6 cellular contexts compared by ENCODE assay signal in the genomic region with DNA sequence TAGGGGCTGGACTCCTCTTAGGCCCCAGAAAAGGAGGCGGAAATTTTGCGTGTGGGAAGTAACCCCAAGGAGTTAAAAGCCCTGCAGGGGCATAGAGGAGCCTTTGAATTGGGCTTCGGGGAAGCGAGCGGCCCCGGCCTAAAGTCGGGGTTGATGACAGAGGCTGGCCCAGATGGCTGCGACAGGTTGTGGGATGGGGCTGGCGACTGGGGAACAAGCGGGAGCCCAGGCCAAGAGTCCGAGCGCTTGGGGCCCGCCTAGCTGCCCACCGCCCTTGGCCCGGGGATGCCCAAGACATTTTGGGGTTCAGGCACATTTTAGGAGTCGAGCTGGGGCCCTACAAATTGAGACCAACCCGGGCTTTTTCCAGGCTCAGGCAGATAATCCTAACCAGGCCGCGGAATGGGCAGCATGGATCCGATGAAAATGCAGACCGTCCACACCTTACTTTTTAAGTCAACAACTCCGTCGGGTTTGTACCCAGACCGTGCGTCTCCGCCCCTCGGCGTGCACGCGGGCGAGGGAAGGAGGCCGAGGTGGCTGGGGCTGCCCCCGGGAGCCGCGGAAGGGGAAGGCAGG. TPM values are rescaled to one million over a fixed set of nuclear protein-coding genes. Genes with fewer than 3 reads are reported as not detected.
DNase-seq lines count a peak whose midpoint lies in the region; ATAC-seq, FAIRE-seq and TF ChIP-seq lines count a peak whose summit lies in the region.

No MANE protein-coding gene starts in this region.

- H3K4me1 ChIP-seq in BLaER1: peaks cover 69% of the 10 kb centered on the region
- H3K4me1 ChIP-seq in HepG2 (ENCODE audit: insufficient read depth, low read length): peaks cover 65% of the 10 kb centered on the region

- H3K4me2 ChIP-seq in BLaER1 (peak overlapping the region; percentile 99), HepG2 (ENCODE audit: low read depth, low read length) (peak overlapping the region; percentile 95)

- in situ Hi-C loops in HepG2 (cut with HindIII; ENCODE audit: extremely low pct_ligation_motif_present, low pct_unique_long_range_greater_than_20kb): no loop called here

- FAIRE-seq in HepG2 (lab: Jason Lieb, UNC): no peak

- no peak for TF ChIP-seq POLR2A in HepG2 (IDR thresholded peaks at IDR 0.05; ENCODE audit: insufficient read depth in 1 of 2, low read depth in 2 of 2, low read length in 2 of 2)

- CTCF ChIA-PET in HepG2 (lab: Yijun Ruan, JAX; ENCODE audit: low intra/inter-chr PET ratio, low total read pairs): no interaction called here

- H2AFZ ChIP-seq in HepG2 (ENCODE audit: low read length): no peak overlapping the region

- H4K20me1 ChIP-seq in BLaER1 (no peaks in the 10 kb centered on the region), HepG2 (ENCODE audit: insufficient read depth, low read length) (peaks cover 41% of the 10 kb centered on the region)

- no peak for TF ChIP-seq RAD21 in HepG2 (CRISPR knock-in tag; IDR thresholded peaks at IDR 0.05)

- H3K9me3 ChIP-seq in BLaER1: peaks cover 6% of the 10 kb centered on the region
- H3K9me3 ChIP-seq in HepG2 (ENCODE audit: low read length): no peaks in the 10 kb centered on the region

- H3K27ac ChIP-seq in BLaER1 (peak overlapping the region; percentile 93), VCaP (peak overlapping the region; percentile 93), HepG2 (ENCODE audit: extremely low read length, insufficient read depth, low read length) (peak overlapping the region; percentile 91)

- WGBS in HepG2 (ENCODE audit: low lambda C conversion rate): under 1% methylated on average over 34 of the region's 35 CpGs

- peak overlapping the region; percentile 75; the same call in 1 of the 2 replicates for H3K4me3 ChIP-seq in BLaER1
- peak overlapping the region; percentile 76 to 94 (median 93) for H3K4me3 ChIP-seq in HepG2 (replicated peaks in 1 of 3; ENCODE audit: insufficient read depth in 1 of 3, low read depth in 2 of 3, low read length in 3 of 3)

- intact Hi-C loops in HepG2 (cut with micrococcal nuclease; ENCODE audit: unreplicated experiment): loop anchor here (2.0 kb wide), 1 partner anchor 60 kb away; no protein-coding TSS in a partner anchor

- no peaks in the 10 kb centered on the region for H3K36me3 ChIP-seq in BLaER1
- H3K36me3 ChIP-seq in HepG2 (replicated peaks in 1 of 2; ENCODE audit: control insufficient read depth in 1 of 2, insufficient read depth in 2 of 2, low read length in 2 of 2): peaks cover 16 to 33% of the 10 kb centered on the region in 2 experiments

- TF ChIP-seq CTCF in VCaP (conservative IDR thresholded peaks at IDR 0.05) (no peak), HepG2 (CRISPR knock-in tag; IDR thresholded peaks at IDR 0.05) (no peak)

- H3K27me3 ChIP-seq in BLaER1 (peaks cover 23% of the 10 kb centered on the region), HepG2 (ENCODE audit: control insufficient read depth in 1 of 2, insufficient read depth in 2 of 2, low read length in 2 of 2) (no peaks in the 10 kb centered on the region; a peak in 1 of 5 replicates)

- H3K9ac ChIP-seq in BLaER1: peak overlapping the region; percentile 84
- H3K9ac ChIP-seq in HepG2 (ENCODE audit: insufficient read depth, low read depth, low read length): peak overlapping the region; percentile 91

- POLR2A ChIA-PET in HepG2 (lab: Yijun Ruan, JAX): interaction anchor here (1.1 to 11.6 kb wide), 9 partner anchors 13 to 62 kb away, joined by 4 to 342 read pairs (median 19); partner anchors contain the start of genes C2orf81, CCDC142, INO80B and MRPL53

- ATAC-seq in HepG2: peak; percentile 30
- no peak for ATAC-seq in HG03378 (IDR thresholded peaks at IDR 0.05; ENCODE audit: unreplicated experiment)
- ATAC-seq in GM21360 (IDR thresholded peaks at IDR 0.05; ENCODE audit: unreplicated experiment): no peak

- TF ChIP-seq EP300 in HepG2 (IDR thresholded peaks at IDR 0.05; ENCODE audit: low read depth in 2 of 2, low read length in 2 of 2) (no peak), HepG2 (CRISPR knock-in tag; IDR thresholded peaks at IDR 0.05; ENCODE audit: borderline replicate concordance) (no peak)

- peaks cover 57% of the 10 kb centered on the region for H3K79me2 ChIP-seq in HepG2 (ENCODE audit: insufficient read depth, low read length)

- no TSS peak for BruUV-seq in HepG2 (replicated peaks; lab: Mats Ljungman, UMichigan)

- DNase-seq in HepG2 (ENCODE audit: low spot score): no peak
- DNase-seq in OCI-M1 (lab: John Stamatoyannopoulos, UW): no peak

RNA-seq across cellular contexts. Expression of gene RTKN, which starts 0.5 kb away (rescaled TPM):
- 107 and 159 TPM in 2 replicates for total RNA-seq in HepG2 (2016; rRNA removed; fragmentation: Illumina TruSeq; extraction: Trizol)
- 32.3 and 32.8 TPM in 2 replicates for total RNA-seq in HepG2 (2016; cell fraction: cytosol; rRNA removed; fragmentation: Illumina TruSeq; extraction: Trizol; ENCODE audit: low read depth)
- 92.8 and 167 TPM in 2 replicates for total RNA-seq in HepG2 (2016; cell fraction: insoluble cytoplasmic fraction; rRNA removed; fragmentation: Illumina TruSeq; extraction: Trizol)
- total RNA-seq in HepG2 (2016; cell fraction: membrane; rRNA removed; fragmentation: Illumina TruSeq; extraction: Trizol): 71.3 and 83.2 TPM in 2 replicates
- 134 and 147 TPM in 2 replicates for total RNA-seq in HepG2 (2016; cell fraction: nucleus; rRNA removed; fragmentation: Illumina TruSeq; extraction: Trizol)
- 166 and 187 TPM in 2 replicates for polyA plus RNA-seq in HepG2 (2011; rRNA removed)
- 105 and 146 TPM in 2 replicates for polyA plus RNA-seq in HepG2 (2011; cell fraction: cytosol; rRNA removed)
- polyA plus RNA-seq in HepG2 (2011; cell fraction: nucleus; rRNA removed): 693 and 745 TPM in 2 replicates
- polyA plus RNA-seq in HepG2 (2012): 111 and 123 TPM in 2 replicates
- polyA plus RNA-seq in HepG2 (2016; cell fraction: cytosol; fragmentation: Illumina TruSeq; extraction: Trizol; ENCODE audit: low read depth): 19.8 and 20.3 TPM in 2 replicates
- polyA plus RNA-seq in HepG2 (2016; cell fraction: insoluble cytoplasmic fraction; fragmentation: Illumina TruSeq; extraction: Trizol; ENCODE audit: low read depth): 106 and 117 TPM in 2 replicates
- polyA plus RNA-seq in HepG2 (2016; cell fraction: membrane; fragmentation: Illumina TruSeq; extraction: Trizol; ENCODE audit: low read depth): 48.0 and 54.9 TPM in 2 replicates
- 311 and 321 TPM in 2 replicates for polyA plus RNA-seq in HepG2 (2016; cell fraction: nucleus; fragmentation: Illumina TruSeq; extraction: Trizol; ENCODE audit: insufficient read depth, low read depth)
- 14.0 and 202 TPM in 2 replicates for polyA minus RNA-seq in HepG2 (2011; rRNA and poly(A)+ RNA removed; ENCODE audit: low replicate concordance)
- polyA minus RNA-seq in HepG2 (2011; cell fraction: cytosol; rRNA and poly(A)+ RNA removed): 51.2 and 66.4 TPM in 2 replicates
- 211 and 223 TPM in 2 replicates for polyA minus RNA-seq in HepG2 (2011; cell fraction: nucleus; rRNA and poly(A)+ RNA removed)

RNA-seq across cellular contexts. Expression of gene INO80B, which starts 13.7 kb away (rescaled TPM):
- 10.0 and 14.5 TPM in 2 replicates for total RNA-seq in HepG2 (2016; rRNA removed; fragmentation: Illumina TruSeq; extraction: Trizol)
- total RNA-seq in HepG2 (2016; cell fraction: cytosol; rRNA removed; fragmentation: Illumina TruSeq; extraction: Trizol; ENCODE audit: low read depth): 5.0 and 7.0 TPM in 2 replicates
- total RNA-seq in HepG2 (2016; cell fraction: insoluble cytoplasmic fraction; rRNA removed; fragmentation: Illumina TruSeq; extraction: Trizol): 8.7 and 16.5 TPM in 2 replicates
- 9.3 and 10.1 TPM in 2 replicates for total RNA-seq in HepG2 (2016; cell fraction: membrane; rRNA removed; fragmentation: Illumina TruSeq; extraction: Trizol)
- total RNA-seq in HepG2 (2016; cell fraction: nucleus; rRNA removed; fragmentation: Illumina TruSeq; extraction: Trizol): 12.6 and 17.1 TPM in 2 replicates
- 6.2 and 7.9 TPM in 2 replicates for polyA plus RNA-seq in HepG2 (2011; rRNA removed)
- 4.5 and 4.9 TPM in 2 replicates for polyA plus RNA-seq in HepG2 (2011; cell fraction: cytosol; rRNA removed)
- 63.6 and 70.4 TPM in 2 replicates for polyA plus RNA-seq in HepG2 (2011; cell fraction: nucleus; rRNA removed)
- polyA plus RNA-seq in HepG2 (2012): 13.1 and 14.4 TPM in 2 replicates
- polyA plus RNA-seq in HepG2 (2016; cell fraction: cytosol; fragmentation: Illumina TruSeq; extraction: Trizol; ENCODE audit: low read depth): 4.5 and 5.4 TPM in 2 replicates
- polyA plus RNA-seq in HepG2 (2016; cell fraction: insoluble cytoplasmic fraction; fragmentation: Illumina TruSeq; extraction: Trizol; ENCODE audit: low read depth): 15.4 and 15.7 TPM in 2 replicates
- 10.1 and 13.1 TPM in 2 replicates for polyA plus RNA-seq in HepG2 (2016; cell fraction: membrane; fragmentation: Illumina TruSeq; extraction: Trizol; ENCODE audit: low read depth)
- polyA plus RNA-seq in HepG2 (2016; cell fraction: nucleus; fragmentation: Illumina TruSeq; extraction: Trizol; ENCODE audit: insufficient read depth, low read depth): 30.3 and 40.1 TPM in 2 replicates
- polyA minus RNA-seq in HepG2 (2011; rRNA and poly(A)+ RNA removed; ENCODE audit: low replicate concordance): 2.5 and 7.3 TPM in 2 replicates
- polyA minus RNA-seq in HepG2 (2011; cell fraction: cytosol; rRNA and poly(A)+ RNA removed): 1.3 TPM in 1 of 2 replicates, not detected in the other
- 14.5 and 22.5 TPM in 2 replicates for polyA minus RNA-seq in HepG2 (2011; cell fraction: nucleus; rRNA and poly(A)+ RNA removed)

RNA-seq across cellular contexts. Expression of gene WBP1, which starts 17.0 kb away (rescaled TPM):
- total RNA-seq in HepG2 (2016; rRNA removed; fragmentation: Illumina TruSeq; extraction: Trizol): 26.5 and 38.8 TPM in 2 replicates
- total RNA-seq in HepG2 (2016; cell fraction: cytosol; rRNA removed; fragmentation: Illumina TruSeq; extraction: Trizol; ENCODE audit: low read depth): 50.0 and 58.3 TPM in 2 replicates
- 27.8 and 36.5 TPM in 2 replicates for total RNA-seq in HepG2 (2016; cell fraction: insoluble cytoplasmic fraction; rRNA removed; fragmentation: Illumina TruSeq; extraction: Trizol)
- 61.3 and 76.9 TPM in 2 replicates for total RNA-seq in HepG2 (2016; cell fraction: membrane; rRNA removed; fragmentation: Illumina TruSeq; extraction: Trizol)
- total RNA-seq in HepG2 (2016; cell fraction: nucleus; rRNA removed; fragmentation: Illumina TruSeq; extraction: Trizol): 25.9 and 29.1 TPM in 2 replicates
- polyA plus RNA-seq in HepG2 (2011; rRNA removed): 85.7 and 107 TPM in 2 replicates
- 77.8 and 109 TPM in 2 replicates for polyA plus RNA-seq in HepG2 (2011; cell fraction: cytosol; rRNA removed)
- 406 and 434 TPM in 2 replicates for polyA plus RNA-seq in HepG2 (2011; cell fraction: nucleus; rRNA removed)
- 45.0 and 50.3 TPM in 2 replicates for polyA plus RNA-seq in HepG2 (2012)
- polyA plus RNA-seq in HepG2 (2016; cell fraction: cytosol; fragmentation: Illumina TruSeq; extraction: Trizol; ENCODE audit: low read depth): 82.9 and 90.6 TPM in 2 replicates
- polyA plus RNA-seq in HepG2 (2016; cell fraction: insoluble cytoplasmic fraction; fragmentation: Illumina TruSeq; extraction: Trizol; ENCODE audit: low read depth): 41.4 and 46.0 TPM in 2 replicates
- 87.2 and 99.7 TPM in 2 replicates for polyA plus RNA-seq in HepG2 (2016; cell fraction: membrane; fragmentation: Illumina TruSeq; extraction: Trizol; ENCODE audit: low read depth)
- polyA plus RNA-seq in HepG2 (2016; cell fraction: nucleus; fragmentation: Illumina TruSeq; extraction: Trizol; ENCODE audit: insufficient read depth, low read depth): 71.0 and 71.7 TPM in 2 replicates
- 54.1 and 96.5 TPM in 2 replicates for polyA minus RNA-seq in HepG2 (2011; rRNA and poly(A)+ RNA removed; ENCODE audit: low replicate concordance)
- 9.6 and 9.8 TPM in 2 replicates for polyA minus RNA-seq in HepG2 (2011; cell fraction: cytosol; rRNA and poly(A)+ RNA removed)
- polyA minus RNA-seq in HepG2 (2011; cell fraction: nucleus; rRNA and poly(A)+ RNA removed): 29.4 and 41.2 TPM in 2 replicates

RNA-seq across cellular contexts. Expression of gene WDR54, which starts 19.7 kb away (rescaled TPM):
- 1.3 and 2.0 TPM in 2 replicates for total RNA-seq in HepG2 (2016; rRNA removed; fragmentation: Illumina TruSeq; extraction: Trizol)
- total RNA-seq in HepG2 (2016; cell fraction: cytosol; rRNA removed; fragmentation: Illumina TruSeq; extraction: Trizol; ENCODE audit: low read depth): 1.5 TPM in 2 replicates
- 1.4 and 1.6 TPM in 2 replicates for total RNA-seq in HepG2 (2016; cell fraction: insoluble cytoplasmic fraction; rRNA removed; fragmentation: Illumina TruSeq; extraction: Trizol)
- 1.1 and 1.4 TPM in 2 replicates for total RNA-seq in HepG2 (2016; cell fraction: membrane; rRNA removed; fragmentation: Illumina TruSeq; extraction: Trizol)
- total RNA-seq in HepG2 (2016; cell fraction: nucleus; rRNA removed; fragmentation: Illumina TruSeq; extraction: Trizol): 0.66 and 2.7 TPM in 2 replicates
- polyA plus RNA-seq in HepG2 (2011; rRNA removed): 12.4 and 17.3 TPM in 2 replicates
- polyA plus RNA-seq in HepG2 (2011; cell fraction: cytosol; rRNA removed): 12.3 and 28.2 TPM in 2 replicates
- polyA plus RNA-seq in HepG2 (2011; cell fraction: nucleus; rRNA removed): 15.9 and 19.2 TPM in 2 replicates
- polyA plus RNA-seq in HepG2 (2012): 12.9 and 25.5 TPM in 2 replicates
- polyA plus RNA-seq in HepG2 (2016; cell fraction: cytosol; fragmentation: Illumina TruSeq; extraction: Trizol; ENCODE audit: low read depth): 1.2 and 1.3 TPM in 2 replicates
- 1.2 TPM in 2 replicates for polyA plus RNA-seq in HepG2 (2016; cell fraction: insoluble cytoplasmic fraction; fragmentation: Illumina TruSeq; extraction: Trizol; ENCODE audit: low read depth)
- 0.55 and 1.1 TPM in 2 replicates for polyA plus RNA-seq in HepG2 (2016; cell fraction: membrane; fragmentation: Illumina TruSeq; extraction: Trizol; ENCODE audit: low read depth)
- polyA plus RNA-seq in HepG2 (2016; cell fraction: nucleus; fragmentation: Illumina TruSeq; extraction: Trizol; ENCODE audit: insufficient read depth, low read depth): 1.7 and 1.8 TPM in 2 replicates
- polyA minus RNA-seq in HepG2 (2011; rRNA and poly(A)+ RNA removed; ENCODE audit: low replicate concordance): 40.5 and 150 TPM in 2 replicates
- 4.6 and 10.5 TPM in 2 replicates for polyA minus RNA-seq in HepG2 (2011; cell fraction: cytosol; rRNA and poly(A)+ RNA removed)
- 2.7 and 4.5 TPM in 2 replicates for polyA minus RNA-seq in HepG2 (2011; cell fraction: nucleus; rRNA and poly(A)+ RNA removed)

RNA-seq across cellular contexts. Expression of gene C2orf81, which starts 19.8 kb away (rescaled TPM):
- 0.13 and 0.15 TPM in 2 replicates for total RNA-seq in HepG2 (2016; rRNA removed; fragmentation: Illumina TruSeq; extraction: Trizol)
- not detected in 2 replicates for total RNA-seq in HepG2 (2016; cell fraction: cytosol; rRNA removed; fragmentation: Illumina TruSeq; extraction: Trizol; ENCODE audit: low read depth)
- 0.09 TPM in 1 of 2 replicates, not detected in the other for total RNA-seq in HepG2 (2016; cell fraction: insoluble cytoplasmic fraction; rRNA removed; fragmentation: Illumina TruSeq; extraction: Trizol)
- not detected in 2 replicates for total RNA-seq in HepG2 (2016; cell fraction: membrane; rRNA removed; fragmentation: Illumina TruSeq; extraction: Trizol)
- total RNA-seq in HepG2 (2016; cell fraction: nucleus; rRNA removed; fragmentation: Illumina TruSeq; extraction: Trizol): 0.16 TPM in 1 of 2 replicates, not detected in the other
- 0.05 and 0.17 TPM in 2 replicates for polyA plus RNA-seq in HepG2 (2011; rRNA removed)
- polyA plus RNA-seq in HepG2 (2011; cell fraction: cytosol; rRNA removed): 0.12 and 0.13 TPM in 2 replicates
- polyA plus RNA-seq in HepG2 (2011; cell fraction: nucleus; rRNA removed): 0.21 TPM in 2 replicates
- polyA plus RNA-seq in HepG2 (2012): 0.13 TPM in 1 of 2 replicates, not detected in the other
- not detected in 2 replicates for polyA plus RNA-seq in HepG2 (2016; cell fraction: cytosol; fragmentation: Illumina TruSeq; extraction: Trizol; ENCODE audit: low read depth)
- polyA plus RNA-seq in HepG2 (2016; cell fraction: insoluble cytoplasmic fraction; fragmentation: Illumina TruSeq; extraction: Trizol; ENCODE audit: low read depth): 0.16 TPM in 1 of 2 replicates, not detected in the other
- polyA plus RNA-seq in HepG2 (2016; cell fraction: membrane; fragmentation: Illumina TruSeq; extraction: Trizol; ENCODE audit: low read depth): 0.24 and 0.29 TPM in 2 replicates
- 0.35 TPM in 1 of 2 replicates, not detected in the other for polyA plus RNA-seq in HepG2 (2016; cell fraction: nucleus; fragmentation: Illumina TruSeq; extraction: Trizol; ENCODE audit: insufficient read depth, low read depth)
- polyA minus RNA-seq in HepG2 (2011; rRNA and poly(A)+ RNA removed; ENCODE audit: low replicate concordance): 0.49 and 0.58 TPM in 2 replicates
- polyA minus RNA-seq in HepG2 (2011; cell fraction: cytosol; rRNA and poly(A)+ RNA removed): not detected in 2 replicates
- polyA minus RNA-seq in HepG2 (2011; cell fraction: nucleus; rRNA and poly(A)+ RNA removed): not detected in 2 replicates
